1 cellular context compared by ENCODE assay signal in the genomic region with DNA sequence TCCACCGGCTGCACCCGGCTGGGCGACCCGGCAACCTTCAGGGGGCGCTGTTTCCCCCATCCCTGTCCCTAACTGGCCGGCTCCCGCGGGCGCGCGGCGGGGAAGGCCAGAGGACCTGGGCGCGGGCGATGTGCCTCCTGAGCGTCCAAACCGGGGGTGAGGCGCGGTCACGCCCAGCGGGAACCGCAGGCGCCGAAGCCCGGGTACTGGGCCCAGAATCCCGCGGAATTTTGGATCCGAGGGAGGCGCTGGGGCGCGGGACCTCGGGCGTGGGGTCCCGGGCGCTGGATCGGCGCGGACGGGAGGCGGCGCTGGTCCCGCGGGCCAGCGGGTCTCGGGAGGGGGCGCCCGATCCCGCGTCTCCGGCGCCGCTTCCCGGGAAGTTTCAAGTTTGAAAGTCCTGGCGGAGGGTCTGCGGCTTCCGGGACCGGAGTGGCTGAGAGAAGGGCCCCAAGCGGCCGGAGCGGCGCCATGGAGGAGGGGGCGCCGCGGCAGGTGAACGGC.
TF ChIP-seq lines count a peak whose summit lies in the region.

A gene (plus strand): TSS at position 59 of the 504 bp plus-strand sequence. CDS start 413 bp downstream, at position 472.

TF ChIP-seq in A549, 52 proteins besides CTCF, POLR2A, EP300 and RAD21 (continued from another document):
- TF ChIP-seq CHD4 (IDR thresholded peaks at IDR 0.05; ENCODE audit: borderline replicate concordance) (no peak), CHD2 (IDR thresholded peaks at IDR 0.05; ENCODE audit: low read length, partially characterized antibody) (peak; percentile 25), JUN (IDR thresholded peaks at IDR 0.05) (peak; percentile 23 to 76; a peak in 3 of 5 replicates), FOSL2 (IDR thresholded peaks at IDR 0.05) (no peak), FOSL2 (CRISPR knock-in tag; IDR thresholded peaks at IDR 0.05) (0 out of 2 replicates have a peak, but pooled peaks have one; percentile 13)
- TF ChIP-seq, protein P1, sequence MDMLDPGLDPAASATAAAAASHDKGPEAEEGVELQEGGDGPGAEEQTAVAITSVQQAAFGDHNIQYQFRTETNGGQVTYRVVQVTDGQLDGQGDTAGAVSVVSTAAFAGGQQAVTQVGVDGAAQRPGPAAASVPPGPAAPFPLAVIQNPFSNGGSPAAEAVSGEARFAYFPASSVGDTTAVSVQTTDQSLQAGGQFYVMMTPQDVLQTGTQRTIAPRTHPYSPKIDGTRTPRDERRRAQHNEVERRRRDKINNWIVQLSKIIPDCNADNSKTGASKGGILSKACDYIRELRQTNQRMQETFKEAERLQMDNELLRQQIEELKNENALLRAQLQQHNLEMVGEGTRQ (IDR thresholded peaks at IDR 0.05) = no peak
